8 cellular contexts compared by ENCODE assay signal in the genomic region with DNA sequence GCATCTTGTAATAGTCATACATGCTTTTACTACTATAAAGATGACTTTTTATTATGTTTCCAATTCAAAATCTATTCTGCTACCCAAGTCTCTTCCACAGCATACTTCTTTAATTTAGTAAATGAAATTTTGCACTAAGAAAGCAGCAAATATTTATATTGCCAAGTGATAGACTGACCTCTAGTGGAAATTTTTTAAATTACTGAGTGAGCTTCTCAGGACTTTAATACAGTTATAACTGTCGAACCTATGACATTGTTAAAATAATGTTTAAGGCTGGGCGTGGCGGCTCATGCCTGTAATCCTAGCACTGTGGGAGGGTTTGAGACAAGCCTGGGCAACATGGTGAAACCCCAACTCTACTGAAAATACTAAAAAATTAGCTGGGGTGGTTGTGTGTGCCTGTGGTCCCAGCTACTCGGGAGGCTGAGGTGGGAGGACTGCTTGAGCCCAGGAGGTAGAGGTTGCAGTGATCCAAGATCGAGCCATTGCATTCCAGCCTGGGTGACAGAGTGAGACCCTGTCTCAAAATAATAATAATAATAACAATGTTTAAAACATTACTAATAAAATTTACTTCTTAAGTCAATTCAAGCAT. TPM values are rescaled to one million over a fixed set of nuclear protein-coding genes. Genes with fewer than 3 reads are reported as not detected.
DNase-seq lines count a peak whose midpoint lies in the region; ATAC-seq, FAIRE-seq and TF ChIP-seq lines count a peak whose summit lies in the region.

No MANE protein-coding gene starts in this region.

- H3K9me1 ChIP-seq in K562 (ENCODE audit: control insufficient read depth, insufficient read depth, low read length): no peaks in the 10 kb centered on the region

- WGBS in GM23248 (ENCODE audit: low coverage in 1 of 2, low lambda C conversion rate in 2 of 2, missing lambda C conversion rate in 2 of 2), 2 experiments: 19 to 25% methylated on average over 5 of the region's 5 CpGs
- 0% methylated on average over 5 of the region's 5 CpGs for WGBS in K562 (ENCODE audit: insufficient coverage, low coverage, missing lambda C conversion rate)

- no peaks in the 10 kb centered on the region for H3K36me3 Mint-ChIP-seq in Calu3 (ENCODE audit: insufficient read depth, unreplicated experiment)
- H3K36me3 Mint-ChIP-seq in activated T-helper 1 cell treated with anti-CD3 and anti-CD28 coated beads, Interleukin-12 subunit alpha, Interleukin-12 subunit beta, Interleukin-2, Interleukin-4 antibody, amounts not matched to agents 30 ng/mL and 10 ng/mL and 1 ng/mL, durations not matched to agents 14 hours and 24 hours and 36 hours (ENCODE audit: low read depth): no peaks in the 10 kb centered on the region

- H2AFZ ChIP-seq in GM23248 (no peak overlapping the region), K562 (ENCODE audit: low read depth, low read length) (no peak overlapping the region)

- H3K4me2 ChIP-seq in GM23248 (ENCODE audit: unreplicated experiment): no peak overlapping the region
- no peak overlapping the region for H3K4me2 ChIP-seq in K562 (ENCODE audit: insufficient read depth, low read length)

- peak; percentile 84 for ATAC-seq in K562

- H3K79me2 ChIP-seq in GM23248 (ENCODE audit: insufficient read depth): no peaks in the 10 kb centered on the region
- no peaks in the 10 kb centered on the region for H3K79me2 ChIP-seq in K562 (ENCODE audit: control insufficient read depth, insufficient read depth, low read length)

- TF ChIP-seq EP300 in K562 (IDR thresholded peaks at IDR 0.05; ENCODE audit: low read length): no peak

- H3K4me3 ChIP-seq in GM23248 (no peak overlapping the region), K562 (no peak overlapping the region)

- H3K27ac Mint-ChIP-seq in Calu3 (ENCODE audit: unreplicated experiment): no peak overlapping the region
- no peak overlapping the region for H3K27ac Mint-ChIP-seq in activated T-helper 1 cell treated with anti-CD3 and anti-CD28 coated beads, Interleukin-12 subunit alpha, Interleukin-12 subunit beta, Interleukin-2, Interleukin-4 antibody, amounts not matched to agents 30 ng/mL and 10 ng/mL and 1 ng/mL, durations not matched to agents 14 hours and 24 hours and 36 hours

- TF ChIP-seq POLR2A in K562 (conservative IDR thresholded peaks at IDR 0.05): no peak

- peak; percentile 75 to 84 for TF ChIP-seq RAD21 in K562 (CRISPR knock-in tag; conservative IDR thresholded peaks at IDR 0.05 in 1 of 2, IDR thresholded peaks at IDR 0.05 in 1 of 2)

- H3K27me3 ChIP-seq in GM23248 (replicated peaks; ENCODE audit: insufficient read depth): peaks cover 36% of the 10 kb centered on the region
- H3K27me3 ChIP-seq in K562 (ENCODE audit: control insufficient read depth in 2 of 2, insufficient read depth in 2 of 2, low read length in 2 of 2): no peaks in the 10 kb centered on the region; a peak in 1 of 5 replicates

- in situ Hi-C loops in GM23248 (cut with MboI): loop anchor here (25.0 kb wide), 2 partner anchors 329 to 554 kb away; no protein-coding TSS in a partner anchor
- in situ Hi-C loops in K562 (cut with MboI): loop anchor here (10.0 kb wide), 1 partner anchor 342 kb away; no protein-coding TSS in a partner anchor

- H3K4me3 Mint-ChIP-seq in Calu3 (ENCODE audit: low read depth, unreplicated experiment): no peak overlapping the region
- no peak overlapping the region for H3K4me3 Mint-ChIP-seq in activated T-helper 1 cell treated with anti-CD3 and anti-CD28 coated beads, Interleukin-12 subunit alpha, Interleukin-12 subunit beta, Interleukin-2, Interleukin-4 antibody, amounts not matched to agents 30 ng/mL and 10 ng/mL and 1 ng/mL, durations not matched to agents 14 hours and 24 hours and 36 hours

- H4K20me1 ChIP-seq in GM23248 (ENCODE audit: insufficient read depth) (no peaks in the 10 kb centered on the region), K562 (replicated peaks; ENCODE audit: control insufficient read depth, insufficient read depth, low read length) (0 out of 2 replicates have a peak, but pooled peaks cover 3% of the 10 kb centered on the region)

- no peak overlapping the region for H3K27ac ChIP-seq in GM23248
- H3K27ac ChIP-seq in K562 (ENCODE audit: extremely low read depth, low read depth, low read length): no peak overlapping the region

- intact Hi-C loops in Calu3 (cut with micrococcal nuclease; ENCODE audit: unreplicated experiment) (loop anchor here (1.0 to 5.0 kb wide), 5 partner anchors 238 to 559 kb away; no protein-coding TSS in a partner anchor), K562 (cut with micrococcal nuclease) (loop anchor here (1.0 to 10.0 kb wide), 3 partner anchors 228 to 372 kb away; no protein-coding TSS in a partner anchor)
- intact Hi-C loops in activated T-helper 1 cell treated with anti-CD3 and anti-CD28 coated beads, Interleukin-12 subunit alpha, Interleukin-12 subunit beta, Interleukin-2, Interleukin-4 antibody, amounts not matched to agents 30 ng/mL and 10 ng/mL and 1 ng/mL, durations not matched to agents 14 hours and 24 hours and 36 hours (cut with micrococcal nuclease): loop anchor here (1.0 to 2.0 kb wide), 3 partner anchors 238 to 374 kb away; no protein-coding TSS in a partner anchor

- DNase-seq in Calu3 (no peak), GM23248 (peak; percentile 59), NCI-H2171 (lab: John Stamatoyannopoulos, UW) (peak; percentile 10), K562 (ENCODE audit: extremely low read depth in 1 of 4, low spot score in 3 of 4) (peak; percentile 6 to 41 (median 11)), kidney glomerular epithelial cell (lab: John Stamatoyannopoulos, UW) (peak; percentile 30), urothelium cell line (ENCODE audit: low spot score) (peak; percentile 16), activated gamma-delta T cell treated with Interleukin-2 at 50 U/mL for 16 hours (no peak)
- no peak for DNase-seq in activated T-helper 1 cell treated with anti-CD3 and anti-CD28 coated beads, Interleukin-12 subunit alpha, Interleukin-12 subunit beta, Interleukin-2, Interleukin-4 antibody, amounts not matched to agents 30 ng/mL and 10 ng/mL and 1 ng/mL, durations not matched to agents 14 hours and 24 hours and 36 hours (ENCODE audit: low spot score)

- no peaks in the 10 kb centered on the region for H3K4me1 Mint-ChIP-seq in Calu3 (ENCODE audit: low read depth, unreplicated experiment)
- peaks cover 5% of the 10 kb centered on the region for H3K4me1 Mint-ChIP-seq in activated T-helper 1 cell treated with anti-CD3 and anti-CD28 coated beads, Interleukin-12 subunit alpha, Interleukin-12 subunit beta, Interleukin-2, Interleukin-4 antibody, amounts not matched to agents 30 ng/mL and 10 ng/mL and 1 ng/mL, durations not matched to agents 14 hours and 24 hours and 36 hours (ENCODE audit: low read depth)

- H3K9ac ChIP-seq in GM23248: no peak overlapping the region
- no peak overlapping the region for H3K9ac ChIP-seq in K562 (ENCODE audit: insufficient read depth in 1 of 2, low read depth in 2 of 2, low read length in 2 of 2)

- POLR2A ChIA-PET in K562 (lab: Yijun Ruan, JAX): interaction anchor here (0.8 to 1.4 kb wide), 2 partner anchors 22 to 329 kb away, joined by 3 read pairs; no protein-coding TSS in a partner anchor

- no peaks in the 10 kb centered on the region for H3K9me2 ChIP-seq in GM23248 (ENCODE audit: insufficient read depth)

- no peaks in the 10 kb centered on the region for H3K36me3 ChIP-seq in GM23248 (ENCODE audit: low read depth)
- H3K36me3 ChIP-seq in K562 (ENCODE audit: control insufficient read depth, insufficient read depth, low read length): no peaks in the 10 kb centered on the region

- peaks cover 7% of the 10 kb centered on the region for H3F3A ChIP-seq in GM23248 (ENCODE audit: insufficient read depth)

- H3K27me3 Mint-ChIP-seq in Calu3 (ENCODE audit: unreplicated experiment): peaks cover 65% of the 10 kb centered on the region
- H3K27me3 Mint-ChIP-seq in activated T-helper 1 cell treated with anti-CD3 and anti-CD28 coated beads, Interleukin-12 subunit alpha, Interleukin-12 subunit beta, Interleukin-2, Interleukin-4 antibody, amounts not matched to agents 30 ng/mL and 10 ng/mL and 1 ng/mL, durations not matched to agents 14 hours and 24 hours and 36 hours (ENCODE audit: insufficient read depth): peaks cover 31% of the 10 kb centered on the region

- TF ChIP-seq CTCF in Calu3 (IDR thresholded peaks at IDR 0.05; ENCODE audit: unreplicated experiment): peak; percentile 30
- peak; percentile 28 to 82 (median 47); a peak in 4 of 6 replicates for TF ChIP-seq CTCF in K562 (IDR thresholded peaks at IDR 0.05 in 2 of 3, conservative IDR thresholded peaks at IDR 0.05 in 1 of 3; ENCODE audit: insufficient read depth in 2 of 3, low read depth in 1 of 3, low read length in 3 of 3)

- CTCF ChIA-PET in Calu3 (lab: Charles Lee) (interaction anchor here (0.6 to 2.0 kb wide), 8 partner anchors 232 to 393 kb away, joined by 3 to 13 read pairs (median 4); a partner anchor contains a TSS), K562 (lab: Yijun Ruan, JAX; ENCODE audit: low intra/inter-chr PET ratio) (interaction anchor here (0.7 to 1.9 kb wide), 3 partner anchors 228 to 374 kb away, joined by 4 to 10 read pairs (median 9); no protein-coding TSS in a partner anchor)

- no peak for FAIRE-seq in K562 (lab: Jason Lieb, UNC)
- FAIRE-seq in urothelium cell line (lab: Jason Lieb, UNC): no peak

- H3K9me3 Mint-ChIP-seq in Calu3 (ENCODE audit: low read depth, unreplicated experiment): no peaks in the 10 kb centered on the region
- H3K9me3 Mint-ChIP-seq in activated T-helper 1 cell treated with anti-CD3 and anti-CD28 coated beads, Interleukin-12 subunit alpha, Interleukin-12 subunit beta, Interleukin-2, Interleukin-4 antibody, amounts not matched to agents 30 ng/mL and 10 ng/mL and 1 ng/mL, durations not matched to agents 14 hours and 24 hours and 36 hours: peaks cover 4% of the 10 kb centered on the region

- H3K4me1 ChIP-seq in GM23248 (ENCODE audit: insufficient read depth) (peaks cover 9% of the 10 kb centered on the region), K562 (replicated peaks in 1 of 2; ENCODE audit: control insufficient read depth in 2 of 2, insufficient read depth in 2 of 2, low read length in 2 of 2) (no peaks in the 10 kb centered on the region)

- H3K9me3 ChIP-seq in GM23248 (ENCODE audit: low read depth) (no peaks in the 10 kb centered on the region), K562 (replicated peaks; ENCODE audit: control insufficient read depth, insufficient read depth, low read depth, low read length) (no peaks in the 10 kb centered on the region)

- BruUV-seq in Calu3 (replicated peaks; lab: Mats Ljungman, UMichigan) (no TSS peak), K562 (replicated peaks; lab: Mats Ljungman, UMichigan) (no TSS peak)

RNA-seq across cellular contexts. Expression of a gene that starts 27.3 kb away (rescaled TPM):
- total RNA-seq in Calu3 (2022) (1.7 and 3.0 TPM in 2 replicates), K562 (2014; rRNA removed) (not detected in 2 replicates), K562 (2014; rRNA removed; fragmentation: Illumina TruSeq; extraction: Trizol) (not detected in 2 replicates), K562 (2015; rRNA removed; fragmentation: Illumina TruSeq; extraction: Trizol) (not detected in 2 replicates), K562 (2021) (not detected in 2 replicates)
- not detected in 2 replicates for total RNA-seq in GM23248 (2014; rRNA removed; shearing (Covaris generic))
- polyA plus RNA-seq in GM23248 (2016; fragmentation: Nextera tagmentation; extraction: Ambion mirVana) (not detected in 2 replicates), K562 (2011; rRNA removed) (0.05 TPM in 1 of 2 replicates, not detected in the other), K562 (2014; fragmentation: Illumina TruSeq; extraction: Trizol) (not detected in 2 replicates), K562 (2014; fragmentation: Nextera tagmentation; extraction: Ambion mirVana) (not detected), K562 (2014; rRNA removed) (0.07 TPM in 1 of 2 replicates, not detected in the other)
- total RNA-seq in K562 (2011; cell fraction: chromatin; rRNA removed; ENCODE audit: low replicate concordance): not detected in 2 replicates
- total RNA-seq in K562 (2011; cell fraction: nucleolus; rRNA removed): not detected in 2 replicates
- not detected in 2 replicates for total RNA-seq in K562 (2011; cell fraction: nucleoplasm; rRNA removed)
- polyA plus RNA-seq in K562 (2011; cell fraction: cytosol; rRNA removed): not detected in 2 replicates
- polyA plus RNA-seq in K562 (2011; cell fraction: nucleus; rRNA removed): not detected in 2 replicates
- 0.07 TPM in 1 of 2 replicates, not detected in the other for polyA plus RNA-seq in K562 (2012)
- not detected in 2 replicates for polyA minus RNA-seq in K562 (2011; rRNA and poly(A)+ RNA removed)
- not detected in 2 replicates for polyA minus RNA-seq in K562 (2011; cell fraction: cytosol; rRNA and poly(A)+ RNA removed)
- polyA minus RNA-seq in K562 (2011; cell fraction: nucleus; rRNA and poly(A)+ RNA removed): not detected in 2 replicates
- total RNA-seq in activated T-helper 1 cell treated with anti-CD3 and anti-CD28 coated beads, Interleukin-12 subunit alpha, Interleukin-12 subunit beta, Interleukin-2, Interleukin-4 antibody, amounts not matched to agents 30 ng/mL and 10 ng/mL and 1 ng/mL, durations not matched to agents 14 hours and 24 hours and 36 hours: 0.34 and 0.62 TPM in 2 replicates

Comparison
In these comparisons a context has a peak if more than half of its experiments do, and no peak if none do; other contexts are left out.
1. DNase-seq: peak in GM23248 (single experiment), NCI-H2171 (single experiment), K562 (4 of 4), kidney glomerular epithelial cell (single experiment) and urothelium cell line (single experiment); none in Calu3 (single experiment), activated T-helper 1 cell treated with anti-CD3 and anti-CD28 coated beads, Interleukin-12 subunit alpha, Interleukin-12 subunit beta, Interleukin-2, Interleukin-4 antibody, amounts not matched to agents 30 ng/mL and 10 ng/mL and 1 ng/mL, durations not matched to agents 14 hours and 24 hours and 36 hours (single experiment) and activated gamma-delta T cell treated with Interleukin-2 at 50 U/mL for 16 hours (single experiment).